11 cellular contexts compared by ENCODE assay signal in the genomic region with DNA sequence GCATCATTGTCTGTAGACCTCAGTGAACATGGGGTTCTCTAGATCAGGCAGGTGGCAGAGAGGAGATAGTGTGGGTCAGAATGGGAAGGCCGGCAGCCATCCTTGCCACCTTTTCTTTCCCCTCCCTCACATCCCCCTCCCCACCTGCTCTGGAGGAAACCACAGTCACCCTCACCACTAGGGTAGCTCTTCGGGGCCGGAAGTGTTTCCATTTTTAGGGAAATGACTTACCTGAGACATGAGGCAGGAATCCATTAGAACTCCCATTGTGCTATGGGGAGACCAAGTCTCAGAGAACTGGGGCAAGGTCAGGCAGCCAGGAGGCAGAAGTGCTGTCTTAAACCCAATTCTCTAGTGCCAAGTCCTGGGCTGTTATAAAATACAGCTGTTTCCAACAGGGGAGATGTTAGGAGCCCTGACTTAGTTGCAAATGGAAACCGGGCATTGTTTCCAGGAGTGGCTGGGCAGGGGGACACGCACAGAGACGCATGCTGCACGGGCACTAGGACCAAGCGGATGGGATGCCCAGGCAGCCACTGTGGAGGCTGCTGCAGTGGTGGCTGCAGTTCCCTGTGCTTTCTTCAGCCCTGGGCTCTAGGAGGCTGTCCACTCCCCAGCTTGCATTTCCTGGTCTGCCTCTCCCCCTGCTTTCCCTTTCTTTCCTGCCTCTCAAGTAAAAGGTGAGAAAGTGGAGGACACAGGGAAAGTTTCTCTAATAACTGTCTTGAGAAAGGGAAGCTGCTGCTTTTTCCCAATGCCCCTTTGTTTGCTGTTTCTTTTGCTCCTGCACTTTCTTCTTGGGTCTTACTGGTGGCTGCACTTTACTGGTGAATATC. TPM values are rescaled to one million over a fixed set of nuclear protein-coding genes. Genes with fewer than 3 reads are reported as not detected.
DNase-seq lines count a peak whose midpoint lies in the region; ATAC-seq and TF ChIP-seq lines count a peak whose summit lies in the region.
"Had no signal": no experiment of that assay in that cellular context is flagged by ENCODE, and none has a peak within 500 bp of the region (broad histone marks: within the 10 kb centered on the region; RNA-seq: fewer than 3 reads in every experiment).

No MANE protein-coding gene starts in this region.

- H4K20me1 ChIP-seq in hepatocyte (ENCODE audit: insufficient read depth, poor library complexity, severe bottlenecking): peaks cover 8% of the 10 kb centered on the region

- no peak overlapping the region for H2BK12ac ChIP-seq in neuronal stem cell (ENCODE audit: low read length)

- H3K9ac ChIP-seq in ES-I3 (ENCODE audit: low read depth, low read length) (peak overlapping the region; percentile 71), neuronal stem cell (ENCODE audit: low read depth, low read length, poor library complexity) (peak overlapping the region; percentile 87)

- peak overlapping the region; percentile 98 for H3K4me2 ChIP-seq in hepatocyte
- H3K4me2 ChIP-seq in neuronal stem cell (ENCODE audit: insufficient read depth, low read length, poor library complexity, severe bottlenecking): peak overlapping the region; percentile 99

- no peak overlapping the region for H3K23ac ChIP-seq in neuronal stem cell (ENCODE audit: low read depth, low read length, poor library complexity)

- ATAC-seq in HG02970 (IDR thresholded peaks at IDR 0.05; ENCODE audit: low FRiP score, unreplicated experiment): no peak

- no peak overlapping the region for H2AK5ac ChIP-seq in neuronal stem cell (ENCODE audit: low read depth, low read length)

- H3K79me2 ChIP-seq in hepatocyte: no peaks in the 10 kb centered on the region

- H3K9me2 ChIP-seq in hepatocyte (replicated peaks; ENCODE audit: insufficient read depth): no peaks in the 10 kb centered on the region

- peaks cover 31% of the 10 kb centered on the region for H3K27me3 ChIP-seq in hepatocyte
- H3K27me3 ChIP-seq in neuronal stem cell (ENCODE audit: control insufficient read depth in 3 of 3, insufficient read depth in 3 of 3, low read depth in 1 of 3, low read length in 3 of 3): no peaks in the 10 kb centered on the region

- no peak overlapping the region for H3K14ac ChIP-seq in neuronal stem cell (ENCODE audit: low read length)

- H3K4me1 ChIP-seq in ES-I3 (ENCODE audit: insufficient read depth, low read length) (peaks cover 8% of the 10 kb centered on the region; the same call in 1 of the 2 replicates), hepatocyte (ENCODE audit: insufficient read depth) (peaks cover 25% of the 10 kb centered on the region), neuronal stem cell (ENCODE audit: control insufficient read depth in 2 of 2, insufficient read depth in 1 of 2, low read depth in 1 of 2, low read length in 2 of 2) (peaks cover 13 to 16% of the 10 kb centered on the region in 2 donors)

- no peak overlapping the region for H4K8ac ChIP-seq in neuronal stem cell (ENCODE audit: low read depth, low read length)

- POLR2A ChIA-PET in GM10248 (lab: Yijun Ruan, JAX): interaction anchor here (0.5 to 0.7 kb wide), 2 partner anchors 244 to 739 kb away, joined by 3 to 4 read pairs; no protein-coding TSS in a partner anchor

- H3K27ac ChIP-seq in hepatocyte (no peak overlapping the region), neuronal stem cell (replicated peaks; ENCODE audit: low read length) (no peak overlapping the region)

- H4K91ac ChIP-seq in neuronal stem cell (ENCODE audit: low read depth, low read length, poor library complexity): no peak overlapping the region

- CTCF ChIA-PET in GM10248 (lab: Yijun Ruan, JAX): interaction anchor here (1.9 to 2.3 kb wide), 3 partner anchors 9 to 19 kb away, joined by 6 to 14 read pairs (median 8); no protein-coding TSS in a partner anchor

- peaks cover 22% of the 10 kb centered on the region for H3K79me1 ChIP-seq in neuronal stem cell (ENCODE audit: low read depth, low read length)

- TF ChIP-seq CTCF in hepatocyte (IDR thresholded peaks at IDR 0.05; ENCODE audit: poor library complexity): no peak
- no peak for TF ChIP-seq CTCF in GM10248 (IDR thresholded peaks at IDR 0.05; ENCODE audit: control extremely low read depth, extremely low read depth, low read depth, missing control alignments)

- H3K4me3 ChIP-seq in hepatocyte (no peak overlapping the region), neuronal stem cell (ENCODE audit: low read length in 2 of 2) (peak overlapping the region in 1 of 2 donors; percentile 86)

- no peaks in the 10 kb centered on the region for H3K9me3 ChIP-seq in ES-I3 (ENCODE audit: control insufficient read depth, insufficient read depth, low read length)
- H3K9me3 ChIP-seq in hepatocyte (ENCODE audit: low read depth): no peaks in the 10 kb centered on the region
- H3K9me3 ChIP-seq in neuronal stem cell (replicated peaks in 1 of 2; ENCODE audit: control insufficient read depth in 2 of 2, insufficient read depth in 1 of 2, low read depth in 1 of 2, low read length in 2 of 2): no peaks in the 10 kb centered on the region

- H2AFZ ChIP-seq in hepatocyte: no peak overlapping the region
- H2AFZ ChIP-seq in neuronal stem cell (ENCODE audit: low read length): no peak overlapping the region

- no peak overlapping the region for H2BK120ac ChIP-seq in neuronal stem cell (ENCODE audit: low read depth, low read length)

- H2BK5ac ChIP-seq in neuronal stem cell (ENCODE audit: low read length): no peak overlapping the region

- H3K36me3 ChIP-seq in ES-I3 (ENCODE audit: insufficient read depth, low read length): peaks cover 6% of the 10 kb centered on the region; the same call in 1 of the 2 replicates
- H3K36me3 ChIP-seq in hepatocyte (replicated peaks; ENCODE audit: insufficient read depth, low read depth): no peaks in the 10 kb centered on the region
- peaks cover 31 to 33% of the 10 kb centered on the region in 2 donors for H3K36me3 ChIP-seq in neuronal stem cell (replicated peaks in 1 of 2; ENCODE audit: control insufficient read depth in 2 of 2, insufficient read depth in 2 of 2, low read length in 2 of 2)

- 37% methylated on average over 8 of the region's 8 CpGs for WGBS in hepatocyte (ENCODE audit: low lambda C conversion rate, missing lambda C conversion rate)
- no CpG with 5 or more reads among the region's 8 CpGs for WGBS in neuronal stem cell (ENCODE audit: extremely low coverage in 2 of 2, insufficient read length in 2 of 2, insufficient replicate concordance in 1 of 2), 2 donors

- H3K4ac ChIP-seq in neuronal stem cell (ENCODE audit: low read length): no peak overlapping the region

- in situ Hi-C loops in ACHN (cut with HindIII; ENCODE audit: low pct_ligation_motif_present, low pct_unique_long_range_greater_than_20kb, low sequenced_read_pairs): loop anchor here (25.0 kb wide), 1 partner anchor 196 kb away; no protein-coding TSS in a partner anchor

- H2BK15ac ChIP-seq in neuronal stem cell (ENCODE audit: low read length): peak overlapping the region; percentile 54

- DNase-seq in NCI-H69 (lab: John Stamatoyannopoulos, UW) (peak; percentile 25), hepatocyte (ENCODE audit: low spot score) (no peak), neuronal stem cell (ENCODE audit: low spot score) (no peak), amygdala (lab: John Stamatoyannopoulos, UW) (no peak), ACHN (no peak), GM10248 (ENCODE audit: extremely low spot score) (no peak)
- DNase-seq: activated CD8-positive, alpha-beta memory T cell treated with anti-CD3 and anti-CD28 coated beads for 24 hours; KBM-7; NCI-H226 had no signal

- H3K18ac ChIP-seq in neuronal stem cell (ENCODE audit: low read length): no peak overlapping the region

RNA-seq across cellular contexts. Expression of a gene that starts 2.8 kb away (rescaled TPM):
- 0.53 and 0.60 TPM in 2 replicates for total RNA-seq in hepatocyte
- 0.19 TPM in 1 of 2 replicates, not detected in the other for polyA plus RNA-seq in hepatocyte
- polyA plus RNA-seq in neuronal stem cell (2013, experiment 1 of 2): 2.0 TPM
- polyA plus RNA-seq in neuronal stem cell (2013, experiment 2 of 2): 2.0 TPM

RNA-seq across cellular contexts. Expression of a gene that starts 24.1 kb away (rescaled TPM):
- total RNA-seq in hepatocyte: 80.0 and 121 TPM in 2 replicates
- polyA plus RNA-seq in hepatocyte: 67.8 and 83.6 TPM in 2 replicates
- 95.4 TPM for polyA plus RNA-seq in neuronal stem cell (2013, experiment 1 of 2)
- 91.8 TPM for polyA plus RNA-seq in neuronal stem cell (2013, experiment 2 of 2)

RNA-seq across cellular contexts. Expression of a gene that starts 24.2 kb away (rescaled TPM):
- 12.7 and 21.6 TPM in 2 replicates for total RNA-seq in hepatocyte
- polyA plus RNA-seq in hepatocyte: 41.4 and 43.0 TPM in 2 replicates
- 23.3 TPM for polyA plus RNA-seq in neuronal stem cell (2013, experiment 1 of 2)
- polyA plus RNA-seq in neuronal stem cell (2013, experiment 2 of 2): 24.2 TPM
